In genomic region chrX:45472968-45473367, GRCh38 we compare ENCODE assay signal across 22 cellular contexts.
DNase-seq lines count a peak whose midpoint lies in the region; ATAC-seq and TF ChIP-seq lines count a peak whose summit lies in the region.
"Had no signal": no experiment of that assay in that cellular context is flagged by ENCODE, and none has a peak within 500 bp of the region (broad histone marks: within the 10 kb centered on the region; RNA-seq: fewer than 3 reads in every experiment).

No MANE protein-coding gene starts in this region.

- TF ChIP-seq CTCF in RWPE2 (IDR thresholded peaks at IDR 0.05; ENCODE audit: poor library complexity, severe bottlenecking) (no peak), osteocyte (IDR thresholded peaks at IDR 0.05) (no peak)

- H3K4me1 Mint-ChIP-seq in osteocyte (ENCODE audit: unreplicated experiment): peaks cover 22% of the 10 kb centered on the region
- H3K4me1 Mint-ChIP-seq: CD4-positive, CD25-positive, alpha-beta regulatory T cell; GM23338; T-helper 17 cell had no signal

- peak; percentile 77 for DNase-seq in EL
- no peak for DNase-seq in RWPE2 (ENCODE audit: low spot score)
- DNase-seq in epithelial cell of prostate (ENCODE audit: low read depth, low spot score): no peak
- DNase-seq in osteocyte (ENCODE audit: extremely low spot score, unreplicated experiment): no peak
- DNase-seq in DMS 273 (lab: John Stamatoyannopoulos, UW; ENCODE audit: unreplicated experiment): no peak
- DNase-seq in NOMO-1 (lab: John Stamatoyannopoulos, UW; ENCODE audit: unreplicated experiment in 2 of 2): no peak
- DNase-seq in NCI-H1694 (lab: John Stamatoyannopoulos, UW): no peak
- DNase-seq: activated gamma-delta T cell; CD4-positive, CD25-positive, alpha-beta regulatory T cell; DND-41; gastrocnemius medialis; NCI-H1930; NCI-H526 treated with DMSO at 0.1 percent for 48 hours; retina; stimulated activated CD4-positive, alpha-beta T cell treated with anti-CD3 and anti-CD28 coated beads, Interleukin-2, amount 100 ng/mL, for 24 hours; T-helper 17 cell had no signal

- H3K27me3 Mint-ChIP-seq in osteocyte (ENCODE audit: unreplicated experiment): no peaks in the 10 kb centered on the region
- H3K27me3 Mint-ChIP-seq: CD4-positive, CD25-positive, alpha-beta regulatory T cell; T-helper 17 cell had no signal

- peaks cover 52% of the 10 kb centered on the region for H3K9me3 Mint-ChIP-seq in osteocyte (ENCODE audit: unreplicated experiment)

- ATAC-seq in RWPE2 (ENCODE audit: low read depth) (peak; percentile 69), HG02840 (IDR thresholded peaks at IDR 0.05; ENCODE audit: low FRiP score, unreplicated experiment) (no peak)
- ATAC-seq: activated CD4-positive, CD25-positive, alpha-beta regulatory T cell treated with anti-CD3 and anti-CD28 coated beads, Interleukin-2, amount 50 U/mL, for 24 hours; gastrocnemius medialis; GM12878; GM23338; T-helper 17 cell had no signal

- H3K36me3 Mint-ChIP-seq in osteocyte (ENCODE audit: unreplicated experiment): peaks cover 6% of the 10 kb centered on the region
- H3K36me3 Mint-ChIP-seq: CD4-positive, CD25-positive, alpha-beta regulatory T cell had no signal

- no peaks in the 10 kb centered on the region for H3K27me3 ChIP-seq in RWPE2 (ENCODE audit: insufficient read depth, poor library complexity, severe bottlenecking)
- H3K27me3 ChIP-seq: ascending aorta, gastrocnemius medialis had no signal

- peaks cover 10% of the 10 kb centered on the region for H3K4me1 ChIP-seq in RWPE2 (ENCODE audit: insufficient read depth, poor library complexity, severe bottlenecking)
- H3K4me1 ChIP-seq: ascending aorta, gastrocnemius medialis had no signal

- no peak overlapping the region for H3K4me3 Mint-ChIP-seq in osteocyte (ENCODE audit: unreplicated experiment)
- H3K4me3 Mint-ChIP-seq: CD4-positive, CD25-positive, alpha-beta regulatory T cell; GM23338; T-helper 17 cell had no signal

- H3K27ac ChIP-seq in RWPE2 (ENCODE audit: poor library complexity, severe bottlenecking) (peak overlapping the region; percentile 99), epithelial cell of prostate (peak overlapping the region; percentile 41)
- H3K27ac ChIP-seq: ascending aorta, gastrocnemius medialis had no signal

- H3K36me3 ChIP-seq in RWPE2 (ENCODE audit: low read depth): no peaks in the 10 kb centered on the region
- H3K36me3 ChIP-seq: ascending aorta, gastrocnemius medialis had no signal

- no peaks in the 10 kb centered on the region for H3K9me3 ChIP-seq in RWPE2 (ENCODE audit: severe bottlenecking)
- H3K9me3 ChIP-seq: ascending aorta, gastrocnemius medialis had no signal

- H3K4me3 ChIP-seq in RWPE2 (ENCODE audit: severe bottlenecking): no peak overlapping the region
- H3K4me3 ChIP-seq: ascending aorta, gastrocnemius medialis, GM12878, GM23338, lung had no signal

- peak overlapping the region; percentile 81 for H3K27ac Mint-ChIP-seq in osteocyte (ENCODE audit: unreplicated experiment)
- H3K27ac Mint-ChIP-seq: CD4-positive, CD25-positive, alpha-beta regulatory T cell; GM23338; T-helper 17 cell had no signal
